Comparison of ENCODE assay signal across 32 cellular contexts in the genomic region with DNA sequence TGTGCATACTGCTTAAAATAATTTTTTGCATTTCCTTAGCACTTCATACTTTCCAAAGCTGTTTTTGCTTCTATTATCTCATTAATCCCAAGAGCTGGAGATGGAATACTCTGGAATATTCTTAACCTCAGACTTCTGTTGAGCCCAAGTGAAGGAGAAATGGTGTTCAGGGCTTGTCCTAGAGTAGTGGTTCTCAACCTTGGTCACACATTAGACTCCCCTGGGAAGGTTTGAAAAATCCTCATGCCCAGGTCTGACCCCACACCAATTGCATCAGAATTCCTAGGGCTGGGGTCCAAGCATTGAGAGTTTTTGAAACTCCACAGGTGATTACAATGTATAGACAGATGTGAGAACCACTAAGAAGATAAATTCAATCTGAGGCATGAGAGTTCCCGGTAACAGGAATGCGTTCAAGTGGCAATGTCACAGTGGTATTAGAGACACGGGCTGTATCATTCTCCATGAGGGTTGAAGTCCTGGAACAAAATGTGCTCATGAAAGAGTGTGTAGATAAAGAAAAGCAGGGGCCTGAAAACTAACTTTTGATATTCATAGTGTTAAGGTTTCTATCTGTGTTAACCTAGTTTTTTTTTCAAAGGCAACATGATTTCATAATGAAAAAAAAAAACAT. TPM values are rescaled to one million over a fixed set of nuclear protein-coding genes. Genes with fewer than 3 reads are reported as not detected.
"Had no signal": no experiment of that assay in that cellular context is flagged by ENCODE, and none has a peak within 500 bp of the region (broad histone marks: within the 10 kb centered on the region; RNA-seq: fewer than 3 reads in every experiment).

No MANE protein-coding gene starts in this region.

- DNase-seq: dorsolateral prefrontal cortex; effector CD4-positive, alpha-beta T cell; foreskin fibroblast; gastrocnemius medialis; head of caudate nucleus; hippocampal formation; left colon; mesendoderm; midbrain; naive thymus-derived CD4-positive, alpha-beta T cell; sigmoid colon; stimulated activated CD4-positive, alpha-beta T cell treated with anti-CD3 and anti-CD28 coated beads, Interleukin-2, amount 100 ng/mL, for 24 hours; stimulated activated CD4-positive, alpha-beta T cell treated with anti-CD3 and anti-CD28 coated beads, Interleukin-4, amount 100 ng/mL, for 24 hours; stimulated activated naive CD4-positive, alpha-beta T cell treated with Interleukin-2 at 50 U/mL for 16 hours; stomach; thyroid gland; trophoblast cell had no signal

- ATAC-seq: esophagus mucosa; gastrocnemius medialis; left colon; naive thymus-derived CD4-positive, alpha-beta T cell; stimulated activated effector memory CD8-positive, alpha-beta T cell treated with anti-CD3 and anti-CD28 coated beads, Interleukin-12 subunit alpha, Interleukin-12 subunit beta, amount 100 ng/mL, for 72 hours had no signal

- H3K27me3 ChIP-seq: gastrocnemius medialis, neural progenitor cell, sigmoid colon, stomach, thyroid gland, vagina had no signal

- H3K27ac ChIP-seq: dorsolateral prefrontal cortex, epithelial cell of prostate, gastrocnemius medialis, neural progenitor cell, parathyroid adenoma, sigmoid colon, stomach, thyroid gland, vagina had no signal

- H3K4me3 ChIP-seq: dorsolateral prefrontal cortex, gastrocnemius medialis, neural progenitor cell, sigmoid colon, stomach, thyroid gland, vagina had no signal

- H3K4me1 ChIP-seq: gastrocnemius medialis, neural progenitor cell, parathyroid adenoma, sigmoid colon, stomach, thyroid gland, vagina had no signal

- H3K36me3 ChIP-seq: gastrocnemius medialis, neural progenitor cell, sigmoid colon, stomach, thyroid gland, vagina had no signal

- H3K9me3 ChIP-seq: gastrocnemius medialis, sigmoid colon, thyroid gland, vagina had no signal

RNA-seq across cellular contexts. Expression of gene AWAT2, which starts 47.9 kb away (rescaled TPM):
- total RNA-seq: dorsolateral prefrontal cortex; esophagus mucosa; gastrocnemius medialis; glomerular endothelial cell; kidney epithelial cell; left colon; liver; mucosa of gallbladder; naive thymus-derived CD4-positive, alpha-beta T cell; osteoblast; progenitor cell of endocrine pancreas; sigmoid colon; skeletal muscle tissue; stomach; temporal lobe; thyroid gland; ureter; vagina had no signal
- polyA plus RNA-seq: liver; naive thymus-derived CD4-positive, alpha-beta T cell; stomach had no signal
